6 cellular contexts compared by ENCODE assay signal in genomic region chr6:61835214-61835613, GRCh38.
"Had no signal": no experiment of that assay in that cellular context is flagged by ENCODE, and none has a peak within 500 bp of the region (broad histone marks: within the 10 kb centered on the region; RNA-seq: fewer than 3 reads in every experiment).

No MANE protein-coding gene starts in this region.

- H3K27ac ChIP-seq: HL-60 had no signal

- ATAC-seq: HepG2, K562 had no signal

- H3K4me3 ChIP-seq: K562 had no signal

- DNase-seq: IMR-90, KBM-7, KG1 had no signal
